24 cellular contexts compared by ENCODE assay signal in the genomic region with DNA sequence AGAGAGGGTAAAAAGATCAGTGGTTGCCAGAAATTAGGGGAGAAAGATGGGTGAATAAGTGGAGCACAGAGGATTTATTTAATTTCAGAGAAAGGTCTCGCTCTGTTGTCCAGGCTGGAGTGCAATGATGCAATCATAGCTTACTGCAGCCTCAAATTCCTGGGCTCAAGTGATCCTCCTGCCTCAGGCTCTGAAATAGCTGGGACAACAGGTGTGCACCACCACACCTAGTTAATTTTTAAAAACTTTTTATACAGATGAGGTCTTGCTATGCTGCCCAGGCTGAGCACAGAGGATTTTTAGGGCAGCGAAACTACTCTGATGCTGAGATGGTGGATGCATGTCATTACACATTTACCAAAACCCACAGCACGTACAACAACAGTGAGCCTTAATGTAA.
"Had no signal": no experiment of that assay in that cellular context is flagged by ENCODE, and none has a peak within 500 bp of the region (broad histone marks: within the 10 kb centered on the region; RNA-seq: fewer than 3 reads in every experiment).

No MANE protein-coding gene starts in this region.

- H3K9me3 ChIP-seq: ovary, psoas muscle, sigmoid colon, stomach, thoracic aorta, thyroid gland, tibial nerve, upper lobe of left lung, vagina had no signal

- H3K4me3 ChIP-seq: neural progenitor cell, ovary, psoas muscle, sigmoid colon, stomach, thoracic aorta, thyroid gland, tibial nerve, upper lobe of left lung, vagina had no signal

- H3K27me3 ChIP-seq: neural progenitor cell, ovary, sigmoid colon, stomach, thyroid gland, tibial nerve, upper lobe of left lung, vagina had no signal

- H3K4me1 ChIP-seq: parathyroid adenoma had no signal

- DNase-seq: naive thymus-derived CD4-positive, alpha-beta T cell; natural killer cell; occipital lobe; ovary; posterior cingulate gyrus; psoas muscle; right cardiac atrium; sigmoid colon; small intestine; stimulated activated CD4-positive, alpha-beta T cell treated with anti-CD3 and anti-CD28 coated beads, Interleukin-15, amount 100 ng/mL, for 24 hours; stimulated activated CD4-positive, alpha-beta T cell treated with anti-CD3 and anti-CD28 coated beads, Interleukin-2, amount 100 ng/mL, for 24 hours; stimulated activated CD4-positive, alpha-beta T cell treated with anti-CD3 and anti-CD28 coated beads, Interleukin-2, amount 100 ng/mL, for 48 hours; stimulated activated CD4-positive, alpha-beta T cell treated with anti-CD3 and anti-CD28 coated beads, Interleukin-4, amount 100 ng/mL, for 24 hours; stimulated activated naive B cell treated with anti-CD40 and anti-IgM and Interleukin-4, amounts not matched to agents 10 μg/mL and 1 μg/mL and 100 μg/mL, for 72 hours; stimulated activated naive CD4-positive, alpha-beta T cell treated with Interleukin-2 at 50 U/mL for 16 hours; stomach; thyroid gland; upper lobe of left lung had no signal

- H3K79me2 ChIP-seq: parathyroid adenoma had no signal

- H3K27ac ChIP-seq: neural progenitor cell, ovary, parathyroid adenoma, psoas muscle, sigmoid colon, stomach, thoracic aorta, thyroid gland, tibial nerve, upper lobe of left lung, vagina had no signal

- H3K4me2 ChIP-seq: neural progenitor cell had no signal

- ATAC-seq: naive thymus-derived CD4-positive, alpha-beta T cell; natural killer cell; psoas muscle; right cardiac atrium; stimulated activated effector memory CD8-positive, alpha-beta T cell treated with anti-CD3 and anti-CD28 coated beads, Interleukin-12 subunit alpha, Interleukin-12 subunit beta, amount 100 ng/mL, for 72 hours; stimulated activated naive B cell treated with anti-CD40 and anti-IgM and Interleukin-4, amounts not matched to agents 10 μg/mL and 1 μg/mL and 100 μg/mL, for 72 hours had no signal

- H3K9ac ChIP-seq: neural progenitor cell, parathyroid adenoma had no signal

- H2AFZ ChIP-seq: neural progenitor cell, parathyroid adenoma had no signal

- FAIRE-seq: small intestine had no signal

- H3K36me3 ChIP-seq: neural progenitor cell, ovary, sigmoid colon, stomach, thoracic aorta, thyroid gland, tibial nerve, upper lobe of left lung, vagina had no signal
